In genomic region chr3:83601704-83602103, GRCh38 we compare ENCODE assay signal across 15 cellular contexts.
"Had no signal": no experiment of that assay in that cellular context is flagged by ENCODE, and none has a peak within 500 bp of the region (broad histone marks: within the 10 kb centered on the region; RNA-seq: fewer than 3 reads in every experiment).

No MANE protein-coding gene starts in this region.

- H3K9me3 Mint-ChIP-seq: activated B cell treated with CpG ODN at 0.5 μM for 24 hours had no signal

- H3K36me3 Mint-ChIP-seq: activated naive CD8-positive, alpha-beta T cell; mesothelial cell of epicardium had no signal

- DNase-seq: activated B cell treated with CpG ODN at 0.5 μM for 24 hours; activated CD4-positive, alpha-beta T cell treated with anti-CD3 and anti-CD28 coated beads for 48 hours; activated CD8-positive, alpha-beta memory T cell treated with anti-CD3 and anti-CD28 coated beads, Interleukin-2, amount 50 U/mL, for 48 hours; activated CD8-positive, alpha-beta T cell treated with anti-CD3 and anti-CD28 coated beads for 36 hours; activated gamma-delta T cell; activated T-cell treated with anti-CD3 and anti-CD28 coated beads, Interleukin-2, amount 50 U/mL, for 72 hours; amniotic stem cell; central memory CD4-positive, alpha-beta T cell; islet precursor cell; nephron progenitor cell; right cardiac atrium; trophoblast cell had no signal

- H3K4me1 Mint-ChIP-seq: activated B cell treated with CpG ODN at 0.5 μM for 24 hours, nephron progenitor cell had no signal

- H3K4me3 Mint-ChIP-seq: activated B cell treated with CpG ODN at 0.5 μM for 24 hours; activated CD8-positive, alpha-beta T cell treated with anti-CD3 and anti-CD28 coated beads for 36 hours; activated naive CD8-positive, alpha-beta T cell; activated T-cell treated with anti-CD3 and anti-CD28 coated beads, Interleukin-2, amount 50 U/mL, for 72 hours; mesothelial cell of epicardium; nephron progenitor cell; stimulated activated naive CD8-positive, alpha-beta T cell treated with anti-CD3 and anti-CD28 coated beads, Interleukin-15, Interleukin-2, amounts not matched to agents 100 ng/mL and 50 ng/mL, for 24 hours had no signal

- H3K27me3 Mint-ChIP-seq: activated B cell treated with CpG ODN at 0.5 μM for 24 hours; activated CD8-positive, alpha-beta T cell treated with anti-CD3 and anti-CD28 coated beads for 36 hours; activated naive CD8-positive, alpha-beta T cell; stimulated activated naive CD8-positive, alpha-beta T cell treated with anti-CD3 and anti-CD28 coated beads, Interleukin-15, Interleukin-2, amounts not matched to agents 100 ng/mL and 50 ng/mL, for 24 hours had no signal

- H3K27ac Mint-ChIP-seq: activated B cell treated with CpG ODN at 0.5 μM for 24 hours; activated CD8-positive, alpha-beta T cell treated with anti-CD3 and anti-CD28 coated beads for 36 hours; activated naive CD8-positive, alpha-beta T cell; activated T-cell treated with anti-CD3 and anti-CD28 coated beads, Interleukin-2, amount 50 U/mL, for 72 hours; mesothelial cell of epicardium; nephron progenitor cell; stimulated activated naive CD8-positive, alpha-beta T cell treated with anti-CD3 and anti-CD28 coated beads, Interleukin-15, Interleukin-2, amounts not matched to agents 100 ng/mL and 50 ng/mL, for 24 hours had no signal

- ATAC-seq: activated CD8-positive, alpha-beta T cell treated with anti-CD3 and anti-CD28 coated beads for 36 hours; activated T-cell treated with anti-CD3 and anti-CD28 coated beads, Interleukin-2, amount 50 U/mL, for 72 hours; right cardiac atrium had no signal
